9 cellular contexts compared by ENCODE assay signal in genomic region chr2:110114007-110114591, GRCh38. TPM values are rescaled to one million over a fixed set of nuclear protein-coding genes. Genes with fewer than 3 reads are reported as not detected.
A peak's percentile ranks its signal among the peaks of the same experiment; 100 is the strongest.
DNase-seq lines count a peak whose midpoint lies in the region; ATAC-seq and TF ChIP-seq lines count a peak whose summit lies in the region.
"Had no signal": no experiment of that assay in that cellular context is flagged by ENCODE, and none has a peak within 500 bp of the region (broad histone marks: within the 10 kb centered on the region; RNA-seq: fewer than 3 reads in every experiment).

No MANE protein-coding gene starts in this region.

- no peak overlapping the region for H3K4me3 ChIP-seq in BJ (ENCODE audit: low read depth, low read length)
- H3K4me3 ChIP-seq in Loucy (ENCODE audit: low read length, poor library complexity, severe bottlenecking) = peak overlapping the region; percentile 49
- H3K4me3 ChIP-seq in lung = peak overlapping the region; percentile 33

- H3K27me3 ChIP-seq in BJ (ENCODE audit: control insufficient read depth, insufficient read depth, low read length) (no peaks in the 10 kb centered on the region), Loucy (ENCODE audit: insufficient read depth, low read length, poor library complexity, severe bottlenecking) (no peaks in the 10 kb centered on the region), lung (ENCODE audit: control insufficient read depth, insufficient read depth) (no peaks in the 10 kb centered on the region)

- peak overlapping the region; percentile 59 for H3K9ac ChIP-seq in Loucy (ENCODE audit: low read depth, low read length, poor library complexity, severe bottlenecking)

- H3K4me2 ChIP-seq in Loucy (ENCODE audit: low read depth, low read length, poor library complexity, severe bottlenecking) = peak overlapping the region; percentile 73

- peak; percentile 25 for ATAC-seq in lung (ENCODE audit: insufficient read depth, low FRiP score)
- no peak for ATAC-seq in activated T-helper 17 cell treated with anti-CD3 and anti-CD28 coated beads, Interleukin-2, amount 50 U/mL, for 72 hours (replicated peaks)
- no peak for ATAC-seq in GM19463 (IDR thresholded peaks at IDR 0.05; ENCODE audit: unreplicated experiment)
- no peak for ATAC-seq in GM19397 (IDR thresholded peaks at IDR 0.05; ENCODE audit: unreplicated experiment)
- no peak for ATAC-seq in GM19455 (IDR thresholded peaks at IDR 0.05; ENCODE audit: unreplicated experiment)

- H4K20me1 ChIP-seq in Loucy (ENCODE audit: insufficient read depth, low read length, poor library complexity, severe bottlenecking) = no peaks in the 10 kb centered on the region

- CTCF ChIA-PET in BJ (lab: Yijun Ruan, JAX) (interaction anchor here (3.2 kb wide), 1 partner anchor 11 kb away, joined by 14 read pairs; no protein-coding TSS in a partner anchor), MCF 10A (lab: Yijun Ruan, JAX) (no interaction called here)

- H3F3A ChIP-seq in Loucy (ENCODE audit: low read depth) = peaks cover 5% of the 10 kb centered on the region; the same call in 1 of the 2 replicates

- no peak overlapping the region for H3K4me3 Mint-ChIP-seq in MCF 10A (ENCODE audit: unreplicated experiment)
- H3K4me3 Mint-ChIP-seq in activated T-helper 17 cell treated with anti-CD3 and anti-CD28 coated beads, Interleukin-2, amount 50 U/mL, for 72 hours = no peak overlapping the region

- WGBS in lung, 2 donors = 47 to 53% methylated on average over 7 of the region's 7 CpGs

- H3K4me1 Mint-ChIP-seq in MCF 10A (ENCODE audit: insufficient read depth, unreplicated experiment) = peaks cover 16% of the 10 kb centered on the region
- H3K4me1 Mint-ChIP-seq in activated T-helper 17 cell treated with anti-CD3 and anti-CD28 coated beads, Interleukin-2, amount 50 U/mL, for 72 hours = peaks cover 6% of the 10 kb centered on the region
- H3K4me1 Mint-ChIP-seq: naive B cell had no signal

- POLR2A ChIA-PET in BJ (lab: Charles Lee) = no interaction called here
- POLR2A ChIA-PET in MCF 10A (lab: Yijun Ruan, JAX) = interaction anchor here (0.6 to 1.1 kb wide), 3 partner anchors 8 to 28 kb away, joined by 3 to 4 read pairs (median 3); no protein-coding TSS in a partner anchor

- peak; percentile 35; the same call in 1 of the 2 replicates for TF ChIP-seq CTCF in BJ (IDR thresholded peaks at IDR 0.05; ENCODE audit: insufficient read depth, low read depth, low read length)
- TF ChIP-seq CTCF in Loucy (conservative IDR thresholded peaks at IDR 0.05; ENCODE audit: low read length) = peak; percentile 65
- TF ChIP-seq CTCF in MCF 10A (IDR thresholded peaks at IDR 0.05; ENCODE audit: unreplicated experiment) = no peak
- TF ChIP-seq CTCF in lung (IDR thresholded peaks at IDR 0.05; ENCODE audit: control extremely low read depth, extremely low read depth) = no peak

- H3K79me2 ChIP-seq in Loucy (ENCODE audit: insufficient read depth, low read length) = no peaks in the 10 kb centered on the region

- peaks cover 11% of the 10 kb centered on the region for H3K9me3 Mint-ChIP-seq in MCF 10A (ENCODE audit: unreplicated experiment)
- peaks cover 4% of the 10 kb centered on the region for H3K9me3 Mint-ChIP-seq in activated T-helper 17 cell treated with anti-CD3 and anti-CD28 coated beads, Interleukin-2, amount 50 U/mL, for 72 hours

- peaks cover 54% of the 10 kb centered on the region for H3K4me1 ChIP-seq in Loucy (ENCODE audit: insufficient read depth, low read length, poor library complexity, severe bottlenecking)
- H3K4me1 ChIP-seq in lung (ENCODE audit: control insufficient read depth in 2 of 2, insufficient read depth in 2 of 2, low read length in 2 of 2) = peaks cover 0 to 11% of the 10 kb centered on the region in 2 donors

- H3K36me3 ChIP-seq in BJ (ENCODE audit: control insufficient read depth, insufficient read depth, low read length) (no peaks in the 10 kb centered on the region), Loucy (ENCODE audit: insufficient read depth, low read length) (no peaks in the 10 kb centered on the region), lung (ENCODE audit: control insufficient read depth in 2 of 2, insufficient read depth in 2 of 2, low read length in 2 of 2) (no peaks in the 10 kb centered on the region)

- peak overlapping the region; percentile 58 to 79 for H3K27ac ChIP-seq in lung (ENCODE audit: low read depth in 1 of 2, low read length in 1 of 2)

- H3K9me3 ChIP-seq in Loucy (ENCODE audit: insufficient read depth, low read depth, low read length) (no peaks in the 10 kb centered on the region), lung (ENCODE audit: control insufficient read depth in 2 of 2, insufficient read depth in 1 of 2, low read length in 1 of 2) (no peaks in the 10 kb centered on the region)

- no peak for DNase-seq in BJ (ENCODE audit: low read depth)
- DNase-seq in MCF 10A (ENCODE audit: unreplicated experiment) = peak; percentile 73
- peak; percentile 72 for DNase-seq in lung (ENCODE audit: low spot score)
- DNase-seq: naive B cell had no signal

- no peaks in the 10 kb centered on the region for H3K27me3 Mint-ChIP-seq in MCF 10A (ENCODE audit: insufficient read depth, unreplicated experiment)
- H3K27me3 Mint-ChIP-seq in activated T-helper 17 cell treated with anti-CD3 and anti-CD28 coated beads, Interleukin-2, amount 50 U/mL, for 72 hours = peaks cover 56% of the 10 kb centered on the region

- H3K27ac Mint-ChIP-seq in MCF 10A (ENCODE audit: low read depth, unreplicated experiment) = no peak overlapping the region
- H3K27ac Mint-ChIP-seq in activated T-helper 17 cell treated with anti-CD3 and anti-CD28 coated beads, Interleukin-2, amount 50 U/mL, for 72 hours = no peak overlapping the region
- H3K27ac Mint-ChIP-seq: naive B cell had no signal

- H3K9me2 ChIP-seq in Loucy (replicated peaks; ENCODE audit: low read depth, low read length) = no peaks in the 10 kb centered on the region

- no peaks in the 10 kb centered on the region for H3K36me3 Mint-ChIP-seq in MCF 10A (ENCODE audit: insufficient read depth, unreplicated experiment)
- H3K36me3 Mint-ChIP-seq in activated T-helper 17 cell treated with anti-CD3 and anti-CD28 coated beads, Interleukin-2, amount 50 U/mL, for 72 hours (ENCODE audit: low read depth) = no peaks in the 10 kb centered on the region

- intact Hi-C loops in MCF 10A (cut with micrococcal nuclease) = no loop called here

- no TSS peak for BruUV-seq in MCF 10A (replicated peaks; lab: Mats Ljungman, UMichigan)

- no peak overlapping the region; the same call in 1 of the 2 replicates for H2AFZ ChIP-seq in Loucy (ENCODE audit: low read length)

RNA-seq across cellular contexts. Expression of gene MALL, which starts 1.5 kb away (rescaled TPM):
- polyA plus RNA-seq in BJ (2011; rRNA removed) (2.2 and 2.4 TPM in 2 replicates), lung (10 to 100 TPM; 41.5 to 97.7 TPM)
- polyA minus RNA-seq in BJ (2011; rRNA and poly(A)+ RNA removed) = 2.6 and 4.5 TPM in 2 replicates
- total RNA-seq in MCF 10A (2022) (0.83 and 1.8 TPM in 2 replicates), lung (100 to 1,000 TPM; 121 to 123 TPM)
- under 1 TPM in 1 of 2 donors, not detected in 1; 0.13 TPM for total RNA-seq in activated T-helper 17 cell treated with anti-CD3 and anti-CD28 coated beads, Interleukin-2, amount 50 U/mL, for 72 hours

Comparison
In these comparisons a context has a peak if more than half of its experiments do, and no peak if none do; other contexts are left out.
1. CTCF ChIP-seq: peak in BJ (single experiment) and Loucy (single experiment); none in MCF 10A (single experiment) and lung (single experiment).
2. RNA of gene MALL, which starts 1.5 kb away (total RNA-seq): 121 to 123 TPM in lung; 0.83 to 1.8 TPM in MCF 10A and 0.13 TPM in activated T-helper 17 cell treated with anti-CD3 and anti-CD28 coated beads, Interleukin-2, amount 50 U/mL, for 72 hours; every median in the first group is over 10 times any median in the second.